ENCODE assay signal across 8 cellular contexts in the genomic region with DNA sequence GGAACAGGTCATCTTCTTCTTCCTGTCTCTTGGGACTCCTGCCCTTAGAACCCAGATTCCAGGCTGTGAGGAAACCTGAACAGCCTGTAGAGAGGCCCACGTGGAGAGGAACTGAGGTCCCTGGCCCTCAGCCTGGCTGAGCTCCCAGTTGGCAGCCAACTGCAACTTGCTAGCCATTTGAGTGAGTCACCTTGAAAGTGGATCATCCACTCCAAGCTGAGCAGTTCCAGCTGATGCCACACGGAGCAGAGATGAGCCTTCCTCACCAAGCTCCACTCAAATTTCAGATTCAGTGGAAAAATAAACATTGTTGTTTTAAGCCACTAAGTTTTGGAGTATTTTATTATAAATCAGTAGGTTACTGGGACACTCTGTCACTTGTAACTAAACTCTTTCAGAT.
DNase-seq lines count a peak whose midpoint lies in the region; ATAC-seq and TF ChIP-seq lines count a peak whose summit lies in the region.

No MANE protein-coding gene starts in this region.

- H3K36me3 ChIP-seq in Peyer's patch (no peaks in the 10 kb centered on the region), prostate gland (no peaks in the 10 kb centered on the region)

- H3K4me1 Mint-ChIP-seq in immature natural killer cell, result no peaks in the 10 kb centered on the region

- no peak overlapping the region for H3K27ac Mint-ChIP-seq in immature natural killer cell

- 0% methylated on average over 2 of the region's 2 CpGs for WGBS in prostate gland

- peak in 3 of 6 experiments; percentile 55 to 64 (median 62) for TF ChIP-seq CTCF in Peyer's patch (IDR thresholded peaks at IDR 0.05)
- peak in 2 of 4 experiments; percentile 29 to 49 for TF ChIP-seq CTCF in prostate gland (IDR thresholded peaks at IDR 0.05)

- H3K27me3 Mint-ChIP-seq in immature natural killer cell (ENCODE audit: low read depth in 3 of 3), result peaks cover 2 to 15% (median 6%) of the 10 kb centered on the region in 3 donors

- no peaks in the 10 kb centered on the region for H3K9me3 Mint-ChIP-seq in immature natural killer cell

- no peak overlapping the region for H3K4me3 Mint-ChIP-seq in immature natural killer cell

- no peak for ATAC-seq in HG02938 (IDR thresholded peaks at IDR 0.05; ENCODE audit: unreplicated experiment)
- no peak for ATAC-seq in GM21367 (IDR thresholded peaks at IDR 0.05; ENCODE audit: unreplicated experiment)

- no peaks in the 10 kb centered on the region for H3K36me3 Mint-ChIP-seq in immature natural killer cell

- H3K27me3 ChIP-seq in Peyer's patch, result no peaks in the 10 kb centered on the region
- no peaks in the 10 kb centered on the region for H3K27me3 ChIP-seq in prostate gland (replicated peaks; ENCODE audit: insufficient read depth)

- DNase-seq in NCI-H510A treated with DMSO at 0.1 percent for 48 hours (lab: John Stamatoyannopoulos, UW) (peak; percentile 9), NCI-H510A (lab: John Stamatoyannopoulos, UW) (no peak), Peyer's patch (peak in 2 of 3 donors; percentile 73 to 84), fibroblast of peridontal ligament (ENCODE audit: extremely low read depth) (peak; percentile 82), prostate gland (ENCODE audit: low spot score) (peak; percentile 39), immature natural killer cell (no peak)

- intact Hi-C loops in prostate gland (cut with DNase I), result no loop called here

- H3K27ac ChIP-seq in Peyer's patch (peak overlapping the region in 1 of 4 donors; percentile 54), prostate gland (no peak overlapping the region)

- no peaks in the 10 kb centered on the region for H3K9me3 ChIP-seq in Peyer's patch
- no peaks in the 10 kb centered on the region for H3K9me3 ChIP-seq in prostate gland

- H3K4me3 ChIP-seq in Peyer's patch (no peak overlapping the region), prostate gland (no peak overlapping the region)

- H3K4me1 ChIP-seq in Peyer's patch (no peaks in the 10 kb centered on the region), prostate gland (replicated peaks) (no peaks in the 10 kb centered on the region)

- TF ChIP-seq POLR2A in Peyer's patch (IDR thresholded peaks at IDR 0.05) (no peak), prostate gland (IDR thresholded peaks at IDR 0.05) (no peak)

Comparison
In these comparisons a context has a peak if more than half of its experiments do, and no peak if none do; other contexts are left out.
1. DNase-seq: peak in NCI-H510A treated with DMSO at 0.1 percent for 48 hours (single experiment), Peyer's patch (2 of 3), fibroblast of peridontal ligament (single experiment) and prostate gland (single experiment); none in NCI-H510A (single experiment) and immature natural killer cell (0 of 3).